ENCODE assay signal across 8 cellular contexts in genomic region chr14:50045039-50045711, GRCh38.
DNase-seq lines count a peak whose midpoint lies in the region; ATAC-seq, FAIRE-seq and TF ChIP-seq lines count a peak whose summit lies in the region.

No MANE protein-coding gene starts in this region.

- no peaks in the 10 kb centered on the region for H3K36me3 ChIP-seq in BJ (ENCODE audit: control insufficient read depth, insufficient read depth, low read length)

- H3K4me3 ChIP-seq in BJ (ENCODE audit: low read depth, low read length), result no peak overlapping the region

- POLR2A ChIA-PET in BJ (lab: Charles Lee), result no interaction called here

- H3K27me3 ChIP-seq in BJ (ENCODE audit: control insufficient read depth, insufficient read depth, low read length), result no peaks in the 10 kb centered on the region

- peak overlapping the region; percentile 50 for H3K4me3 Mint-ChIP-seq in natural killer cell treated with Interleukin-12 subunit alpha and Interleukin-12 subunit beta and Interleukin-15 and Interleukin-18, amount 100 ng/mL, for 72 hours

- H3K27me3 Mint-ChIP-seq in natural killer cell treated with Interleukin-12 subunit alpha and Interleukin-12 subunit beta and Interleukin-15 and Interleukin-18, amount 100 ng/mL, for 72 hours, result no peaks in the 10 kb centered on the region

- no peak for TF ChIP-seq CTCF in BJ (IDR thresholded peaks at IDR 0.05; ENCODE audit: insufficient read depth, low read depth, low read length)

- DNase-seq in BJ (ENCODE audit: low read depth) (peak; percentile 65), dermis blood vessel endothelial cell (peak; percentile 68), urothelium cell line (ENCODE audit: low spot score) (peak; percentile 68), NCI-H69 (lab: John Stamatoyannopoulos, UW) (no peak)
- DNase-seq in activated CD4-positive, CD25-positive, alpha-beta regulatory T cell treated with anti-CD3 and anti-CD28 coated beads, Interleukin-2, amount 50 U/mL, for 72 hours, result peak; percentile 66
- peak; percentile 91 for DNase-seq in natural killer cell treated with Interleukin-12 subunit alpha and Interleukin-12 subunit beta and Interleukin-15 and Interleukin-18, amount 100 ng/mL, for 72 hours (ENCODE audit: low spot score)

- ATAC-seq in GM19463 (IDR thresholded peaks at IDR 0.05; ENCODE audit: unreplicated experiment) (peak; percentile 75), HG03571 (IDR thresholded peaks at IDR 0.05; ENCODE audit: unreplicated experiment) (peak; percentile 74)
- peak; percentile 90 for ATAC-seq in natural killer cell treated with Interleukin-12 subunit alpha and Interleukin-12 subunit beta and Interleukin-15 and Interleukin-18, amount 100 ng/mL, for 72 hours

- H3K4me1 Mint-ChIP-seq in natural killer cell treated with Interleukin-12 subunit alpha and Interleukin-12 subunit beta and Interleukin-15 and Interleukin-18, amount 100 ng/mL, for 72 hours (ENCODE audit: low read depth in 2 of 2), result peaks cover 61 to 66% of the 10 kb centered on the region in 2 donors

- CTCF ChIA-PET in BJ (lab: Yijun Ruan, JAX), result interaction anchor here (0.7 to 1.3 kb wide), 4 partner anchors 11 to 202 kb away, joined by 3 to 4 read pairs (median 3); no protein-coding TSS in a partner anchor

- H3K9me3 Mint-ChIP-seq in natural killer cell treated with Interleukin-12 subunit alpha and Interleukin-12 subunit beta and Interleukin-15 and Interleukin-18, amount 100 ng/mL, for 72 hours, result peaks cover 5% of the 10 kb centered on the region

- H3K27ac Mint-ChIP-seq in natural killer cell treated with Interleukin-12 subunit alpha and Interleukin-12 subunit beta and Interleukin-15 and Interleukin-18, amount 100 ng/mL, for 72 hours, result peak overlapping the region; percentile 93 to 96

- FAIRE-seq in urothelium cell line (lab: Jason Lieb, UNC), result peak; percentile 42

- H3K36me3 Mint-ChIP-seq in natural killer cell treated with Interleukin-12 subunit alpha and Interleukin-12 subunit beta and Interleukin-15 and Interleukin-18, amount 100 ng/mL, for 72 hours, result peaks cover 7% of the 10 kb centered on the region
